In the genomic region with DNA sequence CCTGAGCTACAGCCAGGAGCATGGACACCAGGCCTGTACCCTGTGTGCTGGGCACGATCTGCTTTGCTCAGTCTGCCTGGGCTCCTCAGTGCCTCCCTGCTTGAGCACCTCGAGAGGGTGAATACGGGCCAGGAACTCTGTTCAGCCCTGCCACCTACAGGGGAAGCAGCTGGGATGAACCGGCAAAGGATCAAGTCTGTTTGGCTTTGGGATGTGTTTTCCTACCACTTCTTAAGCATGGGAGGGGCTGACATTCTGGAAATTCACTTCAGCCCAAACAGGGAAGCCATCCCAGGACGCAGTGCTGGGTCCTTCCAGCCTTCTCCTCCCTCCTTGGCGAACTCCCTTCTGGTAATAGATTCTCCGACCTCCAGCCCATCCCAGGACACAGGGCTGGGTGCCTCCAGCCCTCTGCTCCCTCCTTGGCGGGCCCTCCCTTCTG, we compare ENCODE assay signal across 8 cellular contexts. TPM values are rescaled to one million over a fixed set of nuclear protein-coding genes. Genes with fewer than 3 reads are reported as not detected.
A peak's percentile ranks its signal among the peaks of the same experiment; 100 is the strongest.
DNase-seq lines count a peak whose midpoint lies in the region; TF ChIP-seq lines count a peak whose summit lies in the region.
"Had no signal": no experiment of that assay in that cellular context is flagged by ENCODE, and none has a peak within 500 bp of the region (broad histone marks: within the 10 kb centered on the region; RNA-seq: fewer than 3 reads in every experiment).

No MANE protein-coding gene starts in this region.

- H3K27me3 ChIP-seq in H7 (ENCODE audit: control insufficient read depth, insufficient read depth, low read length): no peaks in the 10 kb centered on the region
- no peaks in the 10 kb centered on the region for H3K27me3 ChIP-seq in SJCRH30
- peaks cover 21% of the 10 kb centered on the region for H3K27me3 ChIP-seq in osteoblast (ENCODE audit: insufficient read depth, low read length)

- TF ChIP-seq CTCF in fibroblast of villous mesenchyme (IDR thresholded peaks at IDR 0.05; ENCODE audit: insufficient read depth, low read depth, low read length) (peak; percentile 69), osteoblast (IDR thresholded peaks at IDR 0.05; ENCODE audit: extremely low read depth, low read depth, low read length) (peak; percentile 59)

- no peaks in the 10 kb centered on the region for H3K79me2 ChIP-seq in osteoblast (ENCODE audit: insufficient read depth, low read length)

- H3K36me3 ChIP-seq in H7 (replicated peaks; ENCODE audit: control insufficient read depth, insufficient read depth, low read length): no peaks in the 10 kb centered on the region
- peaks cover under 1% of the 10 kb centered on the region; the same call in 1 of the 2 replicates for H3K36me3 ChIP-seq in SJCRH30
- no peaks in the 10 kb centered on the region for H3K36me3 ChIP-seq in osteoblast (ENCODE audit: insufficient read depth, low read length)

- H3K27ac ChIP-seq in SJCRH30: peak overlapping the region; percentile 97
- peak overlapping the region; percentile 64 for H3K27ac ChIP-seq in osteoblast (ENCODE audit: low read depth, low read length)

- peak overlapping the region; percentile 82 for H2AFZ ChIP-seq in osteoblast (ENCODE audit: low read length)

- DNase-seq in H7: peak; percentile 86
- DNase-seq in SJCRH30: peak; percentile 88 to 90
- DNase-seq in fibroblast of villous mesenchyme (ENCODE audit: low read depth): peak; percentile 74
- peak; percentile 97 for DNase-seq in osteoblast (ENCODE audit: insufficient read length, low spot score, missing footprints)
- no peak for DNase-seq in NOMO-1 treated with dmso at 0.1 percent for 144 hours (lab: John Stamatoyannopoulos, UW; ENCODE audit: unreplicated experiment)
- no peak for DNase-seq in LoVo (ENCODE audit: low spot score)
- DNase-seq in stimulated activated CD4-positive, alpha-beta T cell treated with anti-CD3 and anti-CD28 coated beads, Interleukin-12 subunit alpha, Interleukin-12 subunit beta, amount 100 ng/mL, for 4 hours: no peak
- DNase-seq: activated B cell treated with CpG ODN at 0.5 μM for 24 hours had no signal

- H3K9me3 ChIP-seq in SJCRH30 (replicated peaks) (peaks cover 2% of the 10 kb centered on the region; the same call in 1 of the 2 replicates), osteoblast (ENCODE audit: low read depth, low read length) (no peaks in the 10 kb centered on the region)

- no peaks in the 10 kb centered on the region for H4K20me1 ChIP-seq in osteoblast (ENCODE audit: insufficient read depth, low read length)

- H3K4me3 ChIP-seq in H7 (ENCODE audit: insufficient read depth, low read depth, low read length) (no peak overlapping the region), SJCRH30 (no peak overlapping the region), fibroblast of villous mesenchyme (ENCODE audit: low read depth, low read length) (no peak overlapping the region), osteoblast (ENCODE audit: insufficient read depth, low read length) (no peak overlapping the region)

- peak overlapping the region; percentile 52 for H3K4me2 ChIP-seq in osteoblast (ENCODE audit: insufficient read depth, low read length)

- H3K4me1 ChIP-seq in SJCRH30 (peaks cover 34% of the 10 kb centered on the region), osteoblast (ENCODE audit: insufficient read depth, low read length) (peaks cover 13% of the 10 kb centered on the region)

RNA-seq across cellular contexts. Expression of a gene that starts 55.8 kb away (rescaled TPM):
- total RNA-seq in H7 (2014; rRNA removed; shearing (Covaris generic)): 108 and 139 TPM in 2 replicates
- 63.1 and 64.3 TPM in 2 replicates for total RNA-seq in SJCRH30 (2014; rRNA removed; shearing (Covaris generic))
- total RNA-seq in fibroblast of villous mesenchyme (23.7 and 24.5 TPM in 2 replicates), osteoblast (33.7 and 45.1 TPM in 2 replicates)

Comparison
In these comparisons a context has a peak if more than half of its experiments do, and no peak if none do; other contexts are left out.
1. DNase-seq: peak in H7 (single experiment), SJCRH30 (2 of 2), fibroblast of villous mesenchyme (single experiment) and osteoblast (single experiment); none in NOMO-1 treated with dmso at 0.1 percent for 144 hours (single experiment), LoVo (single experiment) and stimulated activated CD4-positive, alpha-beta T cell treated with anti-CD3 and anti-CD28 coated beads, Interleukin-12 subunit alpha, Interleukin-12 subunit beta, amount 100 ng/mL, for 4 hours (single experiment).